In the genomic region with DNA sequence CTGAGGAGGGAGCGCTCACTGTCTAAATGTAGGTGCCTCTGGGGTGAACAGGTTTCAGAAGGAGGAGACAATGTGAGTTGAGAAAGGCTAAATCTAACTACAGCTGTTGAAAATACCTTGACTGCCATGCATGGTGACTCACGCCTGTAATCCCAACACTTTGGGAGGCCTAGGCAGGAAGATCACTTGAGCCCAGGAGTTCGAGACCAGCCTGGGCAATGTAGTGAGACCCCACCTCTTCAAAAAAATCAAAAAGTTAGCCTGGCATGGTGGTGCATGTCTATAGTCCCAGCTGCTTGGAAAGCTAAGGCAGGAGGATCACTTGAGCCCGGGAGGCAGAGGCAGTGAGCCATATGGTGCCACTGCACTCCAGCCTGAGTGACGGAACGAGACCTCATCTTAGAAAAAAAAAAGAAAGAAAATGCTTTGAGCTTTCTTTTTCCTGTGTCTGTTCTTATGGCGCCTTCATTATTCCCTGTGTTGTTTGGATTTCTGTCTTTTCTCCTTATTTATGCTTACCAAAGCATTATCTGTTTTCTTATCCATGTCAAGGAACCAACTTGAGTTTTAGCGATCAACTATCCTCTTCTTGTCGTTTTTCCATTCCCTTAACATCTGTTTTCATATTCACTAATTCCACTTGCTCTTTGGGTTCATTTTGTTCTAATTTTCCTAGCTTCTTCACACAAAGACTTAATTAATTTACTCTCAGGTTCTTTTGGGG, we compare ENCODE assay signal across 23 cellular contexts. TPM values are rescaled to one million over a fixed set of nuclear protein-coding genes. Genes with fewer than 3 reads are reported as not detected.
"Had no signal": no experiment of that assay in that cellular context is flagged by ENCODE, and none has a peak within 500 bp of the region (broad histone marks: within the 10 kb centered on the region; RNA-seq: fewer than 3 reads in every experiment).

No MANE protein-coding gene starts in this region.

- H3K27ac ChIP-seq: epithelial cell of prostate, gastrocnemius medialis, lower lobe of right lung, prostate gland, skin epidermis, spleen, thoracic aorta, transverse colon, vagina had no signal

- H3K4me3 ChIP-seq: gastrocnemius medialis, lower lobe of right lung, prostate gland, skin epidermis, spleen, thoracic aorta, transverse colon, vagina had no signal

- H3K9me3 ChIP-seq: gastrocnemius medialis, prostate gland, transverse colon, vagina had no signal

- DNase-seq: effector CD8-positive, alpha-beta T cell; endodermal cell; foreskin fibroblast; gastrocnemius medialis; head of caudate nucleus; left ventricle myocardium superior; lower lobe of right lung; naive thymus-derived CD8-positive, alpha-beta T cell; nephron progenitor cell; nucleus accumbens; right cardiac atrium; spleen; stimulated activated naive B cell treated with anti-CD40 and anti-IgM and Interleukin-4, amounts not matched to agents 10 μg/mL and 1 μg/mL and 100 μg/mL, for 72 hours; transverse colon had no signal

- H3K27me3 Mint-ChIP-seq: dendritic cell treated with granulocyte-macrophage colony-stimulating factor and Interleukin-4, amounts not matched to agents 40 ng/mL and 50 ng/mL, for 4 days had no signal

- H3K4me1 ChIP-seq: gastrocnemius medialis, spleen had no signal

- H3K4me3 Mint-ChIP-seq: dendritic cell treated with granulocyte-macrophage colony-stimulating factor and Interleukin-4, amounts not matched to agents 40 ng/mL and 50 ng/mL, for 4 days; endodermal cell; naive thymus-derived CD8-positive, alpha-beta T cell; nephron progenitor cell; stimulated activated naive B cell treated with anti-CD40 and anti-IgM and Interleukin-4, amounts not matched to agents 10 μg/mL and 1 μg/mL and 100 μg/mL, for 72 hours; stimulated activated naive CD8-positive, alpha-beta T cell treated with anti-CD3 and anti-CD28 coated beads, Interleukin-15, Interleukin-2, amounts not matched to agents 100 ng/mL and 50 ng/mL, for 24 hours had no signal

- H3K36me3 ChIP-seq: gastrocnemius medialis, lower lobe of right lung, prostate gland, spleen, thoracic aorta, transverse colon, vagina had no signal

- ATAC-seq: esophagus mucosa; gastrocnemius medialis; left ventricle myocardium superior; lower lobe of right lung; naive thymus-derived CD8-positive, alpha-beta T cell; right cardiac atrium; stimulated activated naive B cell treated with anti-CD40 and anti-IgM and Interleukin-4, amounts not matched to agents 10 μg/mL and 1 μg/mL and 100 μg/mL, for 72 hours had no signal

- H3K36me3 Mint-ChIP-seq: stimulated activated naive B cell treated with anti-CD40 and anti-IgM and Interleukin-4, amounts not matched to agents 10 μg/mL and 1 μg/mL and 100 μg/mL, for 72 hours had no signal

- FAIRE-seq: keratinocyte had no signal

- H3K27me3 ChIP-seq: gastrocnemius medialis, transverse colon, vagina had no signal

- H3K4me1 Mint-ChIP-seq: naive thymus-derived CD8-positive, alpha-beta T cell; stimulated activated naive B cell treated with anti-CD40 and anti-IgM and Interleukin-4, amounts not matched to agents 10 μg/mL and 1 μg/mL and 100 μg/mL, for 72 hours had no signal

- H3K27ac Mint-ChIP-seq: dendritic cell treated with granulocyte-macrophage colony-stimulating factor and Interleukin-4, amounts not matched to agents 40 ng/mL and 50 ng/mL, for 4 days; endodermal cell; naive thymus-derived CD8-positive, alpha-beta T cell; nephron progenitor cell; stimulated activated naive B cell treated with anti-CD40 and anti-IgM and Interleukin-4, amounts not matched to agents 10 μg/mL and 1 μg/mL and 100 μg/mL, for 72 hours; stimulated activated naive CD8-positive, alpha-beta T cell treated with anti-CD3 and anti-CD28 coated beads, Interleukin-15, Interleukin-2, amounts not matched to agents 100 ng/mL and 50 ng/mL, for 24 hours had no signal

RNA-seq across cellular contexts. Expression of a gene that starts 8.5 kb away (rescaled TPM):
- polyA plus RNA-seq: keratinocyte; naive thymus-derived CD8-positive, alpha-beta T cell had no signal
